ENCODE assay signal across 10 cellular contexts in the genomic region with DNA sequence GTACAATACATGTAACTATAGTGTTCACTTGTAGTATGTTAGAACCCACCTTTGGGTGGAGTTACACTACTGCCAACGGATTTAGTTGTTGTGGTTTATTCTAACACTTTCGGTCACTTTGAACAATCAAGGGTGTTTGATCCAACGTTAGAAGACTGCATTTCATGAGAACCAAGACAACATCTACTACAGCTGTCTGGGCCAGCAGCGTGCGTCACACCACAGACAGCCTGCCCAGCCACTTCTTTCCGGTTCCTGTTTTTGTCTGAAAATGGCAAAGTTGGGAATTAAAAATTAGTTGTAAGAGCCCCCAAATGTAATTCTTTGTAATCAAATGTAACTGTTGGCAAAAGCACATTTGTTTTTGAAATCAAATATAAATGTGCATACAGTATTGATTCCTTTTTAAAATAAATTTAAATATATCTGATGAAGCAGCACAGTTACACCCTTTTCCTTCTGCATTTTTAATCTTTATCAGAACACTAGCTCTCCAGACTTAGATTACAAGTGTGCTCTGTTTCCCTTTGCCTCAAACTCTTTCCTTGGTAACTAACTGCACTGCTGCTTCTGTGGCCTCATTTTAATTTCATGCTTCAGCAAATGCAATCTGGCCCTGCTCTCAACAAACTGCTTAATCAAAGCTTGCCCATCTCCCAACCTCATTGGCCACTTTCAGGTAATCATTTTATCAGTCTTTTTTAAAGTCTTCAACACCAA.
DNase-seq lines count a peak whose midpoint lies in the region; ATAC-seq and TF ChIP-seq lines count a peak whose summit lies in the region.
"Had no signal": no experiment of that assay in that cellular context is flagged by ENCODE, and none has a peak within 500 bp of the region (broad histone marks: within the 10 kb centered on the region; RNA-seq: fewer than 3 reads in every experiment).

No MANE protein-coding gene starts in this region.

- H3K27me3 Mint-ChIP-seq in MCF 10A (ENCODE audit: insufficient read depth, unreplicated experiment) (no peaks in the 10 kb centered on the region), osteocyte (ENCODE audit: unreplicated experiment) (peaks cover 11% of the 10 kb centered on the region)

- POLR2A ChIA-PET in MCF 10A (lab: Yijun Ruan, JAX): no interaction called here

- DNase-seq in mammary epithelial cell: no peak
- no peak for DNase-seq in MCF 10A (ENCODE audit: unreplicated experiment)
- peak; percentile 24 to 53 for DNase-seq in activated CD8-positive, alpha-beta memory T cell treated with anti-CD3 and anti-CD28 coated beads for 4 hours (ENCODE audit: low read depth in 2 of 2)
- DNase-seq in heart right ventricle: peak; percentile 48 to 61
- DNase-seq in stimulated activated CD4-positive, alpha-beta T cell treated with anti-CD3 and anti-CD28 coated beads, TNF-alpha, amount 100 ng/mL, for 1 hour (ENCODE audit: low read depth in 3 of 3, low spot score in 1 of 3): peak; percentile 15 to 54 (median 37)
- DNase-seq in NCI-H1048 (lab: John Stamatoyannopoulos, UW): no peak
- DNase-seq in osteocyte (ENCODE audit: extremely low spot score, unreplicated experiment): no peak

- dilution Hi-C loops in mammary epithelial cell (cut with HindIII; ENCODE audit: low sequenced_read_pairs): no loop called here

- H3K27ac Mint-ChIP-seq in MCF 10A (ENCODE audit: low read depth, unreplicated experiment) (no peak overlapping the region), osteocyte (ENCODE audit: unreplicated experiment) (no peak overlapping the region)

- H3K9me3 Mint-ChIP-seq in MCF 10A (ENCODE audit: unreplicated experiment): no peaks in the 10 kb centered on the region
- H3K9me3 Mint-ChIP-seq in osteocyte (ENCODE audit: unreplicated experiment): no peaks in the 10 kb centered on the region

- 52% methylated on average over 6 of the region's 6 CpGs for WGBS in mammary epithelial cell (ENCODE audit: low coverage, missing lambda C conversion rate)
- WGBS in heart right ventricle, 2 donors: 34 to 38% methylated on average over 6 of the region's 6 CpGs

- H3K4me1 ChIP-seq in mammary epithelial cell (ENCODE audit: insufficient read depth, low read length) (no peaks in the 10 kb centered on the region), heart right ventricle (peaks cover 0 to 38% (median 26%) of the 10 kb centered on the region in 9 donors)
- H3K4me1 ChIP-seq: A549 had no signal

- H3K27me3 ChIP-seq in mammary epithelial cell (ENCODE audit: insufficient read depth, low read length): no peaks in the 10 kb centered on the region
- H3K27me3 ChIP-seq in heart right ventricle: no peaks in the 10 kb centered on the region

- no peaks in the 10 kb centered on the region for H4K20me1 ChIP-seq in mammary epithelial cell (ENCODE audit: insufficient read depth, low read length)

- peak; percentile 92 for ATAC-seq in HG03565 (IDR thresholded peaks at IDR 0.05; ENCODE audit: unreplicated experiment)
- ATAC-seq in heart right ventricle: peak; percentile 83 to 95 (median 91)
- ATAC-seq: A549 had no signal

- H3K36me3 Mint-ChIP-seq in MCF 10A (ENCODE audit: insufficient read depth, unreplicated experiment) (no peaks in the 10 kb centered on the region), osteocyte (ENCODE audit: unreplicated experiment) (no peaks in the 10 kb centered on the region)

- in situ Hi-C loops in mammary epithelial cell (cut with MboI; ENCODE audit: low sequenced_read_pairs in 2 of 2): no loop called here

- H3K27ac ChIP-seq in mammary epithelial cell (ENCODE audit: insufficient read depth, low read depth, low read length) (no peak overlapping the region), heart right ventricle (peak overlapping the region; percentile 20 to 81 (median 67))
- H3K27ac ChIP-seq: A549, SK-N-MC had no signal

- intact Hi-C loops in mammary epithelial cell (cut with micrococcal nuclease) (no loop called here), MCF 10A (cut with micrococcal nuclease) (no loop called here), heart right ventricle (cut with DNase I) (loop anchor here in 2 of 10 donors (1.0 to 5.0 kb wide), 2 partner anchors 49 to 125 kb away; partner anchors contain the start of gene S1PR1 (in 1 of the 2))

- H3K4me3 Mint-ChIP-seq in MCF 10A (ENCODE audit: unreplicated experiment): no peak overlapping the region
- no peak overlapping the region for H3K4me3 Mint-ChIP-seq in osteocyte (ENCODE audit: unreplicated experiment)

- BruUV-seq in mammary epithelial cell (replicated peaks; lab: Mats Ljungman, UMichigan) (no TSS peak), MCF 10A (replicated peaks; lab: Mats Ljungman, UMichigan) (no TSS peak)

- peak overlapping the region; percentile 3 for H2AFZ ChIP-seq in mammary epithelial cell (ENCODE audit: low read depth, low read length)

- no peaks in the 10 kb centered on the region for H3K79me2 ChIP-seq in mammary epithelial cell (ENCODE audit: insufficient read depth, low read length)

- H3K36me3 ChIP-seq in mammary epithelial cell (ENCODE audit: insufficient read depth, low read length) (no peaks in the 10 kb centered on the region), heart right ventricle (no peaks in the 10 kb centered on the region)

- no peak for TF ChIP-seq CTCF in mammary epithelial cell (conservative IDR thresholded peaks at IDR 0.05 in 1 of 2, IDR thresholded peaks at IDR 0.05 in 1 of 2; ENCODE audit: extremely low read depth in 1 of 2, insufficient read depth in 1 of 2, low read depth in 1 of 2, low read length in 2 of 2)
- no peak for TF ChIP-seq CTCF in MCF 10A (IDR thresholded peaks at IDR 0.05; ENCODE audit: unreplicated experiment)
- no peak for TF ChIP-seq CTCF in heart right ventricle (IDR thresholded peaks at IDR 0.05)
- no peak for TF ChIP-seq CTCF in osteocyte (IDR thresholded peaks at IDR 0.05)

- CTCF ChIA-PET in mammary epithelial cell (lab: Charles Lee; ENCODE audit: low non-redundant PET) (no interaction called here), MCF 10A (lab: Yijun Ruan, JAX) (interaction anchor here (1.0 kb wide), 1 partner anchor 161 kb away, joined by 3 read pairs; no protein-coding TSS in a partner anchor)

- H3K9me3 ChIP-seq in mammary epithelial cell (replicated peaks; ENCODE audit: insufficient read depth, low read length) (no peaks in the 10 kb centered on the region), heart right ventricle (peaks cover 0 to 9% (median 0%) of the 10 kb centered on the region in 11 donors)
- H3K9me3 ChIP-seq: A549 had no signal

- no peak overlapping the region for H3K9ac ChIP-seq in mammary epithelial cell (ENCODE audit: insufficient read depth, low read length)

- H3K4me3 ChIP-seq in mammary epithelial cell (replicated peaks in 1 of 3; ENCODE audit: insufficient read depth in 1 of 3, low read depth in 2 of 3, low read length in 3 of 3) (no peak overlapping the region), heart right ventricle (no peak overlapping the region)
- H3K4me3 ChIP-seq: A549, SK-N-MC had no signal

- no peak overlapping the region for H3K4me2 ChIP-seq in mammary epithelial cell (ENCODE audit: insufficient read depth, low read depth, low read length)
- H3K4me2 ChIP-seq: A549 had no signal

- H3K4me1 Mint-ChIP-seq in MCF 10A (ENCODE audit: insufficient read depth, unreplicated experiment) (no peaks in the 10 kb centered on the region), osteocyte (ENCODE audit: unreplicated experiment) (no peaks in the 10 kb centered on the region)

Comparison
In these comparisons a context has a peak if more than half of its experiments do, and no peak if none do; other contexts are left out.
1. DNase-seq: peak in activated CD8-positive, alpha-beta memory T cell treated with anti-CD3 and anti-CD28 coated beads for 4 hours (2 of 2), heart right ventricle (2 of 2) and stimulated activated CD4-positive, alpha-beta T cell treated with anti-CD3 and anti-CD28 coated beads, TNF-alpha, amount 100 ng/mL, for 1 hour (3 of 3); none in mammary epithelial cell (single experiment), MCF 10A (single experiment), NCI-H1048 (single experiment) and osteocyte (single experiment).